ENCODE assay signal across 9 cellular contexts in the genomic region with DNA sequence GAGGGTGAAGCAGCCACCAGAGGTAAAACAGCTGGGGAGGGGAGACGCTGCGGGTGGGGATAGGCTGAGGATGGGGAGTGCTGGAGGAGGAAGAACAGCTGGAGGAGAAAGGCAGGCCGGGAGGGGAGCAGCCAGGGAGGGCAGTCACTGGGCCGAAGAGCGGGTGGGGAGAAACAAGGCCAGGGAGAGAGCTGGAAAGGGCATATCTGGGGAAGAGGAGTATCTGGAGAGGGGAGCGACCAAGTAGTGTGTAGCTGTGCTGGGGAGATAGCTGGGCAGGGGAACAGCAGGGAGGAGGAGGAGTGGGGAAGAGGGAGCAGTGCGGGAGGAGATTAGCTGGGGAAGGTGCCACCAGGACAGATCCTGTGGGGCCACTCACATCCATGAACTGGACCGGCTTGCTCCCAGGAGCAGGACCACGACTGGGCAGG. TPM values are rescaled to one million over a fixed set of nuclear protein-coding genes. Genes with fewer than 3 reads are reported as not detected.
A peak's percentile ranks its signal among the peaks of the same experiment; 100 is the strongest.
DNase-seq lines count a peak whose midpoint lies in the region; ATAC-seq and TF ChIP-seq lines count a peak whose summit lies in the region.
"Had no signal": no experiment of that assay in that cellular context is flagged by ENCODE, and none has a peak within 500 bp of the region (broad histone marks: within the 10 kb centered on the region; RNA-seq: fewer than 3 reads in every experiment).

No MANE protein-coding gene starts in this region.

- no peaks in the 10 kb centered on the region for H3K9me3 ChIP-seq in mucosa of descending colon

- peaks cover 32% of the 10 kb centered on the region for H3K4me1 Mint-ChIP-seq in activated T-helper 2 cell treated with anti-CD3 and anti-CD28 coated beads, Interferon-gamma antibody, Interleukin-2, Interleukin-4, amounts not matched to agents 10 μg/mL and 5 μg/mL and 100 μg/mL, durations not matched to agents 14 hours and 24 hours and 36 hours (ENCODE audit: low read depth)

- H3K27me3 Mint-ChIP-seq in activated T-helper 2 cell treated with anti-CD3 and anti-CD28 coated beads, Interferon-gamma antibody, Interleukin-2, Interleukin-4, amounts not matched to agents 10 μg/mL and 5 μg/mL and 100 μg/mL, durations not matched to agents 14 hours and 24 hours and 36 hours (ENCODE audit: low read depth): no peaks in the 10 kb centered on the region

- H3K36me3 Mint-ChIP-seq in activated T-helper 2 cell treated with anti-CD3 and anti-CD28 coated beads, Interferon-gamma antibody, Interleukin-2, Interleukin-4, amounts not matched to agents 10 μg/mL and 5 μg/mL and 100 μg/mL, durations not matched to agents 14 hours and 24 hours and 36 hours (ENCODE audit: low read depth): peaks cover 50% of the 10 kb centered on the region

- no peaks in the 10 kb centered on the region for H3K9me3 Mint-ChIP-seq in activated T-helper 2 cell treated with anti-CD3 and anti-CD28 coated beads, Interferon-gamma antibody, Interleukin-2, Interleukin-4, amounts not matched to agents 10 μg/mL and 5 μg/mL and 100 μg/mL, durations not matched to agents 14 hours and 24 hours and 36 hours

- H3K4me3 Mint-ChIP-seq in activated T-helper 2 cell treated with anti-CD3 and anti-CD28 coated beads, Interferon-gamma antibody, Interleukin-2, Interleukin-4, amounts not matched to agents 10 μg/mL and 5 μg/mL and 100 μg/mL, durations not matched to agents 14 hours and 24 hours and 36 hours (ENCODE audit: low read depth): peak overlapping the region; percentile 93

- peaks cover 33% of the 10 kb centered on the region for H3K79me2 ChIP-seq in ACC112 (ENCODE audit: control insufficient read depth, insufficient read depth, low read length, unreplicated experiment)

- H2AFZ ChIP-seq in ACC112 (ENCODE audit: low read length, unreplicated experiment): no peak overlapping the region

- ATAC-seq in mucosa of descending colon: no peak
- ATAC-seq in HG02870 (IDR thresholded peaks at IDR 0.05; ENCODE audit: unreplicated experiment): no peak

- peak overlapping the region; percentile 87 for H3K4me3 ChIP-seq in ACC112 (ENCODE audit: low read depth, low read length)
- peak overlapping the region; percentile 59 for H3K4me3 ChIP-seq in H7 (ENCODE audit: insufficient read depth, low read depth, low read length)
- no peak overlapping the region for H3K4me3 ChIP-seq in mucosa of descending colon

- no peaks in the 10 kb centered on the region for H3K27me3 ChIP-seq in ACC112 (ENCODE audit: insufficient read depth, low read length)
- H3K27me3 ChIP-seq in H7 (ENCODE audit: control insufficient read depth, insufficient read depth, low read length): no peaks in the 10 kb centered on the region

- no peaks in the 10 kb centered on the region for H3K36me3 ChIP-seq in ACC112 (ENCODE audit: insufficient read depth, low read length)
- H3K36me3 ChIP-seq in H7 (replicated peaks; ENCODE audit: control insufficient read depth, insufficient read depth, low read length): peaks cover 1% of the 10 kb centered on the region; the same call in 1 of the 2 replicates
- no peaks in the 10 kb centered on the region for H3K36me3 ChIP-seq in mucosa of descending colon (ENCODE audit: low read depth)

- H3K27ac Mint-ChIP-seq in activated T-helper 2 cell treated with anti-CD3 and anti-CD28 coated beads, Interferon-gamma antibody, Interleukin-2, Interleukin-4, amounts not matched to agents 10 μg/mL and 5 μg/mL and 100 μg/mL, durations not matched to agents 14 hours and 24 hours and 36 hours: peak overlapping the region; percentile 26

- DNase-seq in H7 (peak; percentile 62), iPS-NIHi11 (ENCODE audit: low spot score) (peak; percentile 19), mucosa of descending colon (no peak), anterior cingulate cortex (lab: John Stamatoyannopoulos, UW) (no peak)
- no peak for DNase-seq in activated T-helper 2 cell treated with anti-CD3 and anti-CD28 coated beads, Interferon-gamma antibody, Interleukin-2, Interleukin-4, amounts not matched to agents 10 μg/mL and 5 μg/mL and 100 μg/mL, durations not matched to agents 14 hours and 24 hours and 36 hours (ENCODE audit: low spot score)
- DNase-seq in stimulated activated CD4-positive, alpha-beta T cell treated with anti-CD3 and anti-CD28 coated beads, Interleukin-2, amount 100 ng/mL, for 48 hours: no peak

- no peak for TF ChIP-seq CTCF in mucosa of descending colon (IDR thresholded peaks at IDR 0.05)

- intact Hi-C loops in activated T-helper 2 cell treated with anti-CD3 and anti-CD28 coated beads, Interferon-gamma antibody, Interleukin-2, Interleukin-4, amounts not matched to agents 10 μg/mL and 5 μg/mL and 100 μg/mL, durations not matched to agents 14 hours and 24 hours and 36 hours (cut with micrococcal nuclease): no loop called here
- intact Hi-C loops in mucosa of descending colon (cut with DNase I, micrococcal nuclease): no loop called here

- H3K4me1 ChIP-seq in ACC112 (ENCODE audit: control insufficient read depth, insufficient read depth, low read length, unreplicated experiment) (peaks cover 16% of the 10 kb centered on the region), mucosa of descending colon (ENCODE audit: low read depth) (no peaks in the 10 kb centered on the region)

- H3K27ac ChIP-seq in ACC112 (ENCODE audit: low read depth, low read length): peak overlapping the region; percentile 6

RNA-seq across cellular contexts. Expression of gene SLC38A5, which starts 2.7 kb away (rescaled TPM):
- 44.0 and 65.0 TPM in 2 replicates for total RNA-seq in H7 (2014; rRNA removed; shearing (Covaris generic))
- total RNA-seq in activated T-helper 2 cell treated with anti-CD3 and anti-CD28 coated beads, Interferon-gamma antibody, Interleukin-2, Interleukin-4, amounts not matched to agents 10 μg/mL and 5 μg/mL and 100 μg/mL, durations not matched to agents 14 hours and 24 hours and 36 hours: 146 and 147 TPM in 2 replicates
- 10 to 100 TPM in 1 of 3 donors, 1 to 10 TPM in 2; 7.3 to 25.9 (median 9.7) TPM for total RNA-seq in mucosa of descending colon

RNA-seq across cellular contexts. Expression of gene FTSJ1, which starts 8.7 kb away (rescaled TPM):
- total RNA-seq in H7 (2014; rRNA removed; shearing (Covaris generic)): 72.2 and 85.5 TPM in 2 replicates
- 84.6 and 89.8 TPM in 2 replicates for total RNA-seq in activated T-helper 2 cell treated with anti-CD3 and anti-CD28 coated beads, Interferon-gamma antibody, Interleukin-2, Interleukin-4, amounts not matched to agents 10 μg/mL and 5 μg/mL and 100 μg/mL, durations not matched to agents 14 hours and 24 hours and 36 hours
- total RNA-seq in mucosa of descending colon: 10 to 100 TPM; 22.1 to 22.8 (median 22.7) TPM

RNA-seq across cellular contexts. Expression of gene PORCN, which starts 41.4 kb away (rescaled TPM):
- total RNA-seq in H7 (2014; rRNA removed; shearing (Covaris generic)): 22.8 and 23.8 TPM in 2 replicates
- total RNA-seq in activated T-helper 2 cell treated with anti-CD3 and anti-CD28 coated beads, Interferon-gamma antibody, Interleukin-2, Interleukin-4, amounts not matched to agents 10 μg/mL and 5 μg/mL and 100 μg/mL, durations not matched to agents 14 hours and 24 hours and 36 hours: 16.5 and 17.7 TPM in 2 replicates
- total RNA-seq in mucosa of descending colon: 1 to 10 TPM; 3.9 to 9.2 (median 6.3) TPM

RNA-seq across cellular contexts. Expression of gene EBP, which starts 54.3 kb away (rescaled TPM):
- 158 and 159 TPM in 2 replicates for total RNA-seq in H7 (2014; rRNA removed; shearing (Covaris generic))
- 209 and 212 TPM in 2 replicates for total RNA-seq in activated T-helper 2 cell treated with anti-CD3 and anti-CD28 coated beads, Interferon-gamma antibody, Interleukin-2, Interleukin-4, amounts not matched to agents 10 μg/mL and 5 μg/mL and 100 μg/mL, durations not matched to agents 14 hours and 24 hours and 36 hours
- total RNA-seq in mucosa of descending colon: 100 to 1,000 TPM in 2 of 3 donors, 10 to 100 TPM in 1; 60.5 to 161 (median 158) TPM

RNA-seq across cellular contexts. Expression of gene SSX4B, which starts 55.6 kb away (rescaled TPM):
- total RNA-seq in H7 (2014; rRNA removed; shearing (Covaris generic)): 0.26 TPM in 1 of 2 replicates, not detected in the other
- not detected in 2 replicates for total RNA-seq in activated T-helper 2 cell treated with anti-CD3 and anti-CD28 coated beads, Interferon-gamma antibody, Interleukin-2, Interleukin-4, amounts not matched to agents 10 μg/mL and 5 μg/mL and 100 μg/mL, durations not matched to agents 14 hours and 24 hours and 36 hours
- not detected for total RNA-seq in mucosa of descending colon
- total RNA-seq: NCI-H460 had no signal

Comparison
In these comparisons a context has a peak if more than half of its experiments do, and no peak if none do; other contexts are left out.
1. DNase-seq: peak in H7 (single experiment) and iPS-NIHi11 (single experiment); none in activated T-helper 2 cell treated with anti-CD3 and anti-CD28 coated beads, Interferon-gamma antibody, Interleukin-2, Interleukin-4, amounts not matched to agents 10 μg/mL and 5 μg/mL and 100 μg/mL, durations not matched to agents 14 hours and 24 hours and 36 hours (single experiment), mucosa of descending colon (0 of 3), anterior cingulate cortex (0 of 58) and stimulated activated CD4-positive, alpha-beta T cell treated with anti-CD3 and anti-CD28 coated beads, Interleukin-2, amount 100 ng/mL, for 48 hours (0 of 2).